20 cellular contexts compared by ENCODE assay signal in genomic region chr2:46902465-46902864, GRCh38.
"Had no signal": no experiment of that assay in that cellular context is flagged by ENCODE, and none has a peak within 500 bp of the region (broad histone marks: within the 10 kb centered on the region; RNA-seq: fewer than 3 reads in every experiment).

No MANE protein-coding gene starts in this region.

- H3K4me1 ChIP-seq: lower lobe of right lung, tibial nerve had no signal

- H3K9me3 ChIP-seq: lower lobe of right lung, tibial nerve had no signal

- H3K9me3 Mint-ChIP-seq: activated CD4-positive, alpha-beta T cell treated with anti-CD3 and anti-CD28 coated beads, Interleukin-2, amount 10 ng/mL, durations not matched to agents 7 days and 5 days; activated naive CD4-positive, alpha-beta T cell treated with anti-CD3 and anti-CD28 coated beads, Interleukin-2, amount 50 U/mL, for 24 hours; natural killer cell; stimulated activated naive CD8-positive, alpha-beta T cell treated with anti-CD3 and anti-CD28 coated beads, Interleukin-15, amount 100 ng/mL, for 72 hours had no signal

- H3K27ac ChIP-seq: brain microvascular endothelial cell, tibial nerve had no signal

- H3K4me3 ChIP-seq: lower lobe of right lung, tibial nerve had no signal

- ATAC-seq: activated CD4-positive, CD25-positive, alpha-beta regulatory T cell treated with anti-CD3 and anti-CD28 coated beads, Interleukin-2, amount 50 U/mL, for 24 hours; activated CD8-positive, alpha-beta T cell treated with anti-CD3 and anti-CD28 coated beads, Interleukin-2, amount 10 ng/mL, durations not matched to agents 7 days and 5 days; esophagus mucosa; left lobe of liver; lower lobe of right lung; natural killer cell; stimulated activated naive CD8-positive, alpha-beta T cell treated with anti-CD3 and anti-CD28 coated beads, Interleukin-15, amount 100 ng/mL, for 72 hours had no signal

- H3K27me3 ChIP-seq: brain microvascular endothelial cell, tibial nerve had no signal

- H3K27me3 Mint-ChIP-seq: activated CD4-positive, alpha-beta T cell treated with anti-CD3 and anti-CD28 coated beads, Interleukin-2, amount 10 ng/mL, durations not matched to agents 7 days and 5 days; activated naive CD4-positive, alpha-beta T cell treated with anti-CD3 and anti-CD28 coated beads, Interleukin-2, amount 50 U/mL, for 24 hours; stimulated activated naive CD8-positive, alpha-beta T cell treated with anti-CD3 and anti-CD28 coated beads, Interleukin-15, amount 100 ng/mL, for 72 hours had no signal

- H3K4me3 Mint-ChIP-seq: activated CD4-positive, alpha-beta T cell treated with anti-CD3 and anti-CD28 coated beads, Interleukin-2, amount 10 ng/mL, durations not matched to agents 7 days and 5 days; activated CD8-positive, alpha-beta T cell treated with anti-CD3 and anti-CD28 coated beads, Interleukin-2, amount 10 ng/mL, durations not matched to agents 7 days and 5 days; activated naive CD4-positive, alpha-beta T cell treated with anti-CD3 and anti-CD28 coated beads, Interleukin-2, amount 50 U/mL, for 24 hours; natural killer cell; stimulated activated naive CD8-positive, alpha-beta T cell treated with anti-CD3 and anti-CD28 coated beads, Interleukin-15, amount 100 ng/mL, for 72 hours had no signal

- H3K27ac Mint-ChIP-seq: activated CD4-positive, alpha-beta T cell treated with anti-CD3 and anti-CD28 coated beads, Interleukin-2, amount 10 ng/mL, durations not matched to agents 7 days and 5 days; activated CD8-positive, alpha-beta T cell treated with anti-CD3 and anti-CD28 coated beads, Interleukin-2, amount 10 ng/mL, durations not matched to agents 7 days and 5 days; activated naive CD4-positive, alpha-beta T cell treated with anti-CD3 and anti-CD28 coated beads, Interleukin-2, amount 50 U/mL, for 24 hours; stimulated activated naive CD8-positive, alpha-beta T cell treated with anti-CD3 and anti-CD28 coated beads, Interleukin-15, amount 100 ng/mL, for 72 hours had no signal

- DNase-seq: activated CD4-positive, alpha-beta T cell treated with anti-CD3 and anti-CD28 coated beads, Interleukin-2, amount 10 ng/mL, durations not matched to agents 7 days and 5 days; activated CD8-positive, alpha-beta T cell treated with anti-CD3 and anti-CD28 coated beads, Interleukin-2, amount 10 ng/mL, durations not matched to agents 7 days and 5 days; activated gamma-delta T cell treated with Interleukin-2 at 50 U/mL for 16 hours; anterior cingulate cortex; brain microvascular endothelial cell; caudate nucleus; dermis blood vessel endothelial cell; effector CD8-positive, alpha-beta T cell; foreskin melanocyte; lower lobe of right lung; natural killer cell; retina; stimulated activated CD4-positive, alpha-beta T cell treated with anti-CD3 and anti-CD28 coated beads, Interleukin-12 subunit alpha, Interleukin-12 subunit beta, amount 100 ng/mL, for 4 hours; stimulated activated CD4-positive, alpha-beta T cell treated with anti-CD3 and anti-CD28 coated beads, Interleukin-4, amount 100 ng/mL, for 4 hours; stimulated activated naive CD8-positive, alpha-beta T cell treated with anti-CD3 and anti-CD28 coated beads, Interleukin-15, amount 100 ng/mL, for 72 hours had no signal

- H3K4me1 Mint-ChIP-seq: activated CD4-positive, alpha-beta T cell treated with anti-CD3 and anti-CD28 coated beads, Interleukin-2, amount 10 ng/mL, durations not matched to agents 7 days and 5 days; natural killer cell; stimulated activated naive CD8-positive, alpha-beta T cell treated with anti-CD3 and anti-CD28 coated beads, Interleukin-15, amount 100 ng/mL, for 72 hours had no signal
